Comparison of ENCODE assay signal across 8 cellular contexts in the genomic region with DNA sequence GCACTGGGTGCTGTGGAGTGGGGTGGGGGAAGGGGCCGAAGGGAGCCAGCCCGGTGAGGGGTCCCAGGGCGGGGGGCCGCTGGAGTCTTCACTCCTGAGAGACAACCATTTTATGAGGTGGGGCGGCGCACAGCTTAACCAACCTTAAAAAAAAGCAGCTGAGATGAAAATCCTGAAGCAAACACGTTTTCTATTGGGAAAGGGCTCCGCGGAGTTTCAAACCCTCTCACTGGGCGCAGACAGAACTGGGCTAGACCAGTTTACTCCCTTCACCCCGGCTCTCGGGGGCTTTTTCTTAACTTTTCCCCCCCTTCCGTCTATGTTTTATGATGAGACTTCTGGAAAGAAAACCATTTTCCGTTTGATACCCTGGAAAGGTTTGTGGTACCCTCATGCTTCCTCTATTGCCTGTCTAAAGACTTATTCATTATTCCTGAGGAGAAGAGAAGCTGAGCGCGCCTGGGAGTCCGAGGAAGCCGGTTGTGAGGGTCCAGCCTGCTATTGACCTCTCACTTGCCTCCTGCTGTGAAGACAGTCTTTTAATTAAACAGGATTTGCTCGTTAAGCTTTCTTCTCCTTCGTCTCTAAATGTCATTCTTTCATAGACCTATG. TPM values are rescaled to one million over a fixed set of nuclear protein-coding genes. Genes with fewer than 3 reads are reported as not detected.
DNase-seq lines count a peak whose midpoint lies in the region; ATAC-seq, FAIRE-seq and TF ChIP-seq lines count a peak whose summit lies in the region.

No MANE protein-coding gene starts in this region.

- H3K4me1 ChIP-seq in Karpas-422 (ENCODE audit: low read length): peaks cover 39% of the 10 kb centered on the region
- H3K4me1 ChIP-seq in subcutaneous abdominal adipose tissue (ENCODE audit: control insufficient read depth in 5 of 5, insufficient read depth in 5 of 5, low read length in 5 of 5): peaks cover 0 to 31% (median 30%) of the 10 kb centered on the region in 5 donors

- peak overlapping the region; percentile 87 for H3K4me3 ChIP-seq in Karpas-422 (ENCODE audit: low read length)
- H3K4me3 ChIP-seq in astrocyte of the spinal cord (ENCODE audit: low read depth, low read length): peak overlapping the region; percentile 88
- peak overlapping the region; percentile 76 to 98 (median 98) for H3K4me3 ChIP-seq in subcutaneous abdominal adipose tissue (ENCODE audit: low read depth in 1 of 5, low read length in 5 of 5)

- TF ChIP-seq CTCF in astrocyte of the spinal cord (IDR thresholded peaks at IDR 0.05; ENCODE audit: low read depth, low read length): no peak

- H3K4me1 Mint-ChIP-seq in stimulated activated memory B cell treated with anti-CD40 and anti-IgM and Interleukin-4, amounts not matched to agents 10 μg/mL and 1 μg/mL and 100 μg/mL, for 72 hours: peaks cover 34% of the 10 kb centered on the region
- peaks cover 20 to 35% of the 10 kb centered on the region in 2 donors for H3K4me1 Mint-ChIP-seq in immature natural killer cell

- peak overlapping the region; percentile 90 for H3K4me2 ChIP-seq in Karpas-422 (ENCODE audit: low read depth, low read length, poor library complexity, severe bottlenecking)

- no peak overlapping the region for H3K27ac Mint-ChIP-seq in stimulated activated memory B cell treated with anti-CD40 and anti-IgM and Interleukin-4, amounts not matched to agents 10 μg/mL and 1 μg/mL and 100 μg/mL, for 72 hours
- H3K27ac Mint-ChIP-seq in immature natural killer cell: peak overlapping the region in 1 of 6 donors; percentile 96

- H3K27me3 ChIP-seq in Karpas-422 (ENCODE audit: low read length) (no peaks in the 10 kb centered on the region), subcutaneous abdominal adipose tissue (ENCODE audit: control insufficient read depth in 5 of 5, insufficient read depth in 4 of 5, low read length in 5 of 5) (no peaks in the 10 kb centered on the region)

- H3K36me3 ChIP-seq in Karpas-422 (ENCODE audit: insufficient read depth, low read length) (peaks cover 4% of the 10 kb centered on the region; the same call in 1 of the 2 replicates), subcutaneous abdominal adipose tissue (ENCODE audit: control insufficient read depth in 5 of 5, insufficient read depth in 5 of 5, low read length in 5 of 5) (no peaks in the 10 kb centered on the region)

- H3K9ac ChIP-seq in Karpas-422 (ENCODE audit: low read length) (peak overlapping the region; percentile 88), subcutaneous abdominal adipose tissue (ENCODE audit: low read length in 5 of 5) (peak overlapping the region; percentile 14 to 92 (median 76))

- H4K20me1 ChIP-seq in Karpas-422 (ENCODE audit: insufficient read depth, low read depth, low read length): no peaks in the 10 kb centered on the region

- peaks cover 44% of the 10 kb centered on the region for H3K79me2 ChIP-seq in Karpas-422 (ENCODE audit: low read length)

- H3K9me2 ChIP-seq in Karpas-422 (replicated peaks; ENCODE audit: insufficient read depth, low read length): no peaks in the 10 kb centered on the region

- H3K9me3 Mint-ChIP-seq in stimulated activated memory B cell treated with anti-CD40 and anti-IgM and Interleukin-4, amounts not matched to agents 10 μg/mL and 1 μg/mL and 100 μg/mL, for 72 hours: no peaks in the 10 kb centered on the region
- no peaks in the 10 kb centered on the region for H3K9me3 Mint-ChIP-seq in immature natural killer cell

- H3K4me3 Mint-ChIP-seq in stimulated activated memory B cell treated with anti-CD40 and anti-IgM and Interleukin-4, amounts not matched to agents 10 μg/mL and 1 μg/mL and 100 μg/mL, for 72 hours: no peak overlapping the region
- H3K4me3 Mint-ChIP-seq in immature natural killer cell: no peak overlapping the region

- H3K9me3 ChIP-seq in Karpas-422 (ENCODE audit: low read length): no peaks in the 10 kb centered on the region
- no peaks in the 10 kb centered on the region for H3K9me3 ChIP-seq in subcutaneous abdominal adipose tissue (ENCODE audit: control insufficient read depth in 5 of 5, low read length in 5 of 5)

- in situ Hi-C loops in Caki2 (cut with HindIII; ENCODE audit: low pct_unique_long_range_greater_than_20kb, low sequenced_read_pairs) (no loop called here), astrocyte of the spinal cord (cut with HindIII; ENCODE audit: low sequenced_read_pairs) (no loop called here)

- ATAC-seq in stimulated activated memory B cell treated with anti-CD40 and anti-IgM and Interleukin-4, amounts not matched to agents 10 μg/mL and 1 μg/mL and 100 μg/mL, for 72 hours: no peak

- peak overlapping the region; percentile 91 for H3K27ac ChIP-seq in Karpas-422 (ENCODE audit: low read length)
- H3K27ac ChIP-seq in subcutaneous abdominal adipose tissue (ENCODE audit: low read depth, low read length): peak overlapping the region; percentile 90

- DNase-seq in Caki2 (ENCODE audit: low read depth): peak; percentile 31
- no peak for DNase-seq in Karpas-422
- no peak for DNase-seq in astrocyte of the spinal cord (ENCODE audit: low read depth, low spot score)
- DNase-seq in inferior parietal cortex (ENCODE audit: extremely low spot score): peak; percentile 61
- DNase-seq in frontal cortex (ENCODE audit: low spot score in 2 of 2): no peak
- DNase-seq in immature natural killer cell: no peak

- H3K36me3 Mint-ChIP-seq in stimulated activated memory B cell treated with anti-CD40 and anti-IgM and Interleukin-4, amounts not matched to agents 10 μg/mL and 1 μg/mL and 100 μg/mL, for 72 hours: peaks cover 10% of the 10 kb centered on the region
- H3K36me3 Mint-ChIP-seq in immature natural killer cell: peaks cover 0 to 4% (median 0%) of the 10 kb centered on the region in 3 donors

- no peak for FAIRE-seq in frontal cortex (lab: Jason Lieb, UNC)

- peaks cover 5% of the 10 kb centered on the region for H3K27me3 Mint-ChIP-seq in stimulated activated memory B cell treated with anti-CD40 and anti-IgM and Interleukin-4, amounts not matched to agents 10 μg/mL and 1 μg/mL and 100 μg/mL, for 72 hours
- peaks cover 5 to 14% (median 8%) of the 10 kb centered on the region in 3 donors for H3K27me3 Mint-ChIP-seq in immature natural killer cell (ENCODE audit: low read depth in 3 of 3)

- peak overlapping the region; percentile 60 for H2AFZ ChIP-seq in Karpas-422 (ENCODE audit: low read length)

RNA-seq across cellular contexts. Expression of gene SSH2, which starts 0.5 kb away (rescaled TPM):
- total RNA-seq in Caki2 (2014; rRNA removed; shearing (Covaris generic); ENCODE audit: low replicate concordance): 14.3 and 28.6 TPM in 2 replicates
- total RNA-seq in Karpas-422 (2014; rRNA removed; shearing (Covaris generic); ENCODE audit: low replicate concordance): 35.3 and 53.9 TPM in 2 replicates
- 15.5 TPM for total RNA-seq in frontal cortex
- polyA plus RNA-seq in immature natural killer cell: 10 to 100 TPM; 24.2 to 61.5 (median 25.3) TPM

RNA-seq across cellular contexts. Expression of gene EFCAB5, which starts 10.9 kb away (rescaled TPM):
- total RNA-seq in Caki2 (2014; rRNA removed; shearing (Covaris generic); ENCODE audit: low replicate concordance): 3.1 TPM in 1 of 2 replicates, not detected in the other
- total RNA-seq in Karpas-422 (2014; rRNA removed; shearing (Covaris generic); ENCODE audit: low replicate concordance): 0.07 and 2.1 TPM in 2 replicates
- 2.9 TPM for total RNA-seq in frontal cortex
- 1 to 10 TPM in 1 of 3 donors, under 1 TPM in 1, not detected in 1; 0.18 to 1.4 TPM for polyA plus RNA-seq in immature natural killer cell

Comparison
In these comparisons a context has a peak if more than half of its experiments do, and no peak if none do; other contexts are left out.
1. DNase-seq: peak in Caki2 (single experiment) and inferior parietal cortex (single experiment); none in Karpas-422 (single experiment), astrocyte of the spinal cord (single experiment), frontal cortex (0 of 2) and immature natural killer cell (0 of 3).
2. Peak in every context shown above with its lines, with median percentiles within 50 percentile points of each other: H3K4me3 ChIP-seq.